8 cellular contexts compared by ENCODE assay signal in genomic region chr1:23166854-23167253, GRCh38. TPM values are rescaled to one million over a fixed set of nuclear protein-coding genes. Genes with fewer than 3 reads are reported as not detected.
DNase-seq lines count a peak whose midpoint lies in the region; ATAC-seq, FAIRE-seq and TF ChIP-seq lines count a peak whose summit lies in the region.

No MANE protein-coding gene starts in this region.

- no peaks in the 10 kb centered on the region for H3K36me3 ChIP-seq in DND-41 (ENCODE audit: insufficient read depth, low read length)
- peaks cover 3% of the 10 kb centered on the region; the same call in 1 of the 2 replicates for H3K36me3 ChIP-seq in SJCRH30
- no peaks in the 10 kb centered on the region for H3K36me3 ChIP-seq in esophagus squamous epithelium
- H3K36me3 ChIP-seq in prostate gland: no peaks in the 10 kb centered on the region

- H3K79me2 ChIP-seq in DND-41 (ENCODE audit: insufficient read depth, low read length): peaks cover 56% of the 10 kb centered on the region

- H3K4me2 ChIP-seq in DND-41 (ENCODE audit: insufficient read depth, low read length): peak overlapping the region; percentile 86

- peaks cover 41% of the 10 kb centered on the region for H4K20me1 ChIP-seq in DND-41 (ENCODE audit: insufficient read depth, low read length)

- H3K27me3 ChIP-seq in DND-41 (ENCODE audit: insufficient read depth, low read length, poor library complexity) (no peaks in the 10 kb centered on the region), SJCRH30 (no peaks in the 10 kb centered on the region), esophagus squamous epithelium (no peaks in the 10 kb centered on the region), prostate gland (replicated peaks; ENCODE audit: insufficient read depth) (no peaks in the 10 kb centered on the region)

- no peak for ATAC-seq in DND-41 (ENCODE audit: insufficient read depth, low read depth)

- peak overlapping the region; percentile 74; the same call in 1 of the 2 replicates for H3K9ac ChIP-seq in DND-41 (ENCODE audit: low read depth, low read length)

- H2AFZ ChIP-seq in DND-41 (ENCODE audit: low read depth, low read length): no peak overlapping the region

- intact Hi-C loops in esophagus squamous epithelium (cut with DNase I) (no loop called here), prostate gland (cut with DNase I) (loop anchor here (5.0 kb wide), 1 partner anchor 65 kb away; no protein-coding TSS in a partner anchor)

- H3K27ac ChIP-seq in DND-41 (ENCODE audit: low read length) (no peak overlapping the region), SJCRH30 (no peak overlapping the region; the same call in 1 of the 2 replicates), esophagus squamous epithelium (peak overlapping the region; percentile 89 to 98 (median 96)), prostate gland (peak overlapping the region; percentile 89 to 90)

- TF ChIP-seq CTCF in DND-41 (IDR thresholded peaks at IDR 0.05; ENCODE audit: borderline replicate concordance, extremely low read depth, low read length, poor library complexity, severe bottlenecking) (no peak), esophagus squamous epithelium (IDR thresholded peaks at IDR 0.05) (no peak), prostate gland (IDR thresholded peaks at IDR 0.05) (no peak)

- TF ChIP-seq POLR2A in esophagus squamous epithelium (IDR thresholded peaks at IDR 0.05) (no peak), prostate gland (IDR thresholded peaks at IDR 0.05) (no peak), GM12891 (IDR thresholded peaks at IDR 0.05; ENCODE audit: low read depth, low read length) (no peak)

- peaks cover 16% of the 10 kb centered on the region for H3K4me1 ChIP-seq in DND-41 (ENCODE audit: insufficient read depth, low read length)
- H3K4me1 ChIP-seq in SJCRH30: 0 out of 2 replicates have a peak, but pooled peaks cover 6% of the 10 kb centered on the region
- H3K4me1 ChIP-seq in esophagus squamous epithelium: peaks cover 0 to 76% (median 28%) of the 10 kb centered on the region in 3 donors
- peaks cover 4% of the 10 kb centered on the region for H3K4me1 ChIP-seq in prostate gland (replicated peaks)

- H3K4me3 ChIP-seq in DND-41 (ENCODE audit: low read depth in 1 of 2, low read length in 2 of 2) (peak overlapping the region; percentile 76 to 78; a peak in 3 of 4 replicates), SJCRH30 (peak overlapping the region; percentile 81), esophagus squamous epithelium (peak overlapping the region; percentile 63 to 94 (median 84)), prostate gland (peak overlapping the region; percentile 75 to 93)

- no peak for DNase-seq in DND-41
- DNase-seq in SJCRH30: no peak
- no peak for DNase-seq in esophagus squamous epithelium (lab: John Stamatoyannopoulos, UW)
- no peak for DNase-seq in prostate gland (ENCODE audit: low spot score)
- no peak for DNase-seq in NAMALWA (ENCODE audit: low spot score)
- no peak for DNase-seq in NCI-H128 (lab: John Stamatoyannopoulos, UW; ENCODE audit: unreplicated experiment)
- DNase-seq in NCI-H510A treated with DMSO at 0.1 percent for 48 hours (lab: John Stamatoyannopoulos, UW): no peak
- no peak for DNase-seq in GM12891 (ENCODE audit: insufficient read length, low spot score)

- H3K9me3 ChIP-seq in DND-41 (ENCODE audit: insufficient read depth, low read length, severe bottlenecking) (no peaks in the 10 kb centered on the region), SJCRH30 (replicated peaks) (no peaks in the 10 kb centered on the region), esophagus squamous epithelium (no peaks in the 10 kb centered on the region), prostate gland (no peaks in the 10 kb centered on the region)

- FAIRE-seq in GM12891 (lab: Jason Lieb, UNC): no peak

TF ChIP-seq in GM12891, 5 proteins besides CTCF, POLR2A, EP300 and RAD21:
- TF ChIP-seq SPI1 (IDR thresholded peaks at IDR 0.05; ENCODE audit: low read depth, low read length) (no peak), TAF1 (IDR thresholded peaks at IDR 0.05; ENCODE audit: low read depth, low read length) (no peak), PAX5 (IDR thresholded peaks at IDR 0.05; ENCODE audit: insufficient read depth, low read length, severe bottlenecking) (no peak), POU2F2 (IDR thresholded peaks at IDR 0.05; ENCODE audit: low read depth, low read length) (no peak), POLR2AphosphoS5 (IDR thresholded peaks at IDR 0.05; ENCODE audit: low read depth, low read length) (no peak)

RNA-seq across cellular contexts. Expression of gene LUZP1, which starts 1.8 kb away (rescaled TPM):
- total RNA-seq in SJCRH30 (2014; rRNA removed; shearing (Covaris generic)): 28.8 and 29.8 TPM in 2 replicates
- total RNA-seq in esophagus squamous epithelium (10 to 100 TPM; 16.9 to 18.7 (median 17.9) TPM), prostate gland (10 to 100 TPM; 16.9 to 17.5 TPM)
- polyA plus RNA-seq in GM12891 (2012; ENCODE audit: low read depth, missing spikeins): 7.9 TPM

RNA-seq across cellular contexts. Expression of gene HTR1D, which starts 50.4 kb away (rescaled TPM):
- total RNA-seq in SJCRH30 (2014; rRNA removed; shearing (Covaris generic)): not detected in 2 replicates
- total RNA-seq in esophagus squamous epithelium (not detected), prostate gland (under 1 TPM; 0.09 to 0.28 TPM)
- polyA plus RNA-seq in GM12891 (2012; ENCODE audit: low read depth, missing spikeins): not detected

Comparison
In these comparisons a context has a peak if more than half of its experiments do, and no peak if none do; other contexts are left out.
1. H3K27ac ChIP-seq: peak in esophagus squamous epithelium (4 of 4) and prostate gland (2 of 2); none in DND-41 (single experiment) and SJCRH30 (single experiment).
2. Peak in every context shown above with its lines, with median percentiles within 50 percentile points of each other: H3K4me3 ChIP-seq.